8 cellular contexts compared by ENCODE assay signal in the genomic region with DNA sequence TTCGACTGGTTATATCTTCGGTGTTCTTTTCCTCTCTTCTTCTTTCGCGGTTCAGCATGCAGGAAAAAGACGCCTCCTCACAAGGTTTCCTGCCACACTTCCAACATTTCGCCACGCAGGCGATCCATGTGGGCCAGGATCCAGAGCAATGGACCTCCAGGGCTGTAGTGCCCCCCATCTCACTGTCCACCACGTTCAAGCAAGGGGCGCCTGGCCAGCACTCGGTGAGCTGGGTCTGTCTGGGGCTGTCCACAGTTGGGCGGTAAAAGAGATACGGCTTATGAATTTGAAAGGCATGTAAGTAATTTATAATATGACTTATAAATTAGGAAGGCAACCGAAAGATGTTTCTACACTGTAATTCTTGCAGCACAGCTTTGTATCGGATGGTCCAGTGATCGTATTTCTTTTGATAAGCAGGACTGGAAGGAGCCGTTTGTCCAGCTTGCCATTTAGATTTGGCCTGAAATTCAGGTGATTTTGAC.
DNase-seq lines count a peak whose midpoint lies in the region; ATAC-seq lines count a peak whose summit lies in the region.

No MANE protein-coding gene starts in this region.

- peaks cover 15% of the 10 kb centered on the region for H3K4me1 Mint-ChIP-seq in stimulated activated memory B cell treated with anti-CD40 and anti-IgM and Interleukin-4, amounts not matched to agents 10 μg/mL and 1 μg/mL and 100 μg/mL, for 72 hours

- ATAC-seq in GM18502 (IDR thresholded peaks at IDR 0.05; ENCODE audit: poor library complexity, unreplicated experiment): peak; percentile 1
- peak; percentile 2 for ATAC-seq in HG03135 (IDR thresholded peaks at IDR 0.05; ENCODE audit: unreplicated experiment)
- ATAC-seq in stimulated activated memory B cell treated with anti-CD40 and anti-IgM and Interleukin-4, amounts not matched to agents 10 μg/mL and 1 μg/mL and 100 μg/mL, for 72 hours: peak; percentile 13
- no peak for ATAC-seq in HG02973 (IDR thresholded peaks at IDR 0.05; ENCODE audit: unreplicated experiment)

- peak overlapping the region; percentile 98 for H3K4me3 Mint-ChIP-seq in stimulated activated memory B cell treated with anti-CD40 and anti-IgM and Interleukin-4, amounts not matched to agents 10 μg/mL and 1 μg/mL and 100 μg/mL, for 72 hours

- no peaks in the 10 kb centered on the region for H3K27me3 Mint-ChIP-seq in stimulated activated memory B cell treated with anti-CD40 and anti-IgM and Interleukin-4, amounts not matched to agents 10 μg/mL and 1 μg/mL and 100 μg/mL, for 72 hours

- H3K9me3 ChIP-seq in iPS-18c (ENCODE audit: control insufficient read depth, insufficient read depth, low read length): no peaks in the 10 kb centered on the region

- H3K36me3 Mint-ChIP-seq in stimulated activated memory B cell treated with anti-CD40 and anti-IgM and Interleukin-4, amounts not matched to agents 10 μg/mL and 1 μg/mL and 100 μg/mL, for 72 hours: no peaks in the 10 kb centered on the region

- peak overlapping the region; percentile 97 for H3K27ac Mint-ChIP-seq in stimulated activated memory B cell treated with anti-CD40 and anti-IgM and Interleukin-4, amounts not matched to agents 10 μg/mL and 1 μg/mL and 100 μg/mL, for 72 hours

- H3K4me3 ChIP-seq in iPS-18c (ENCODE audit: insufficient read depth, low read depth, low read length): peak overlapping the region; percentile 84

- no peaks in the 10 kb centered on the region for H3K9me3 Mint-ChIP-seq in stimulated activated memory B cell treated with anti-CD40 and anti-IgM and Interleukin-4, amounts not matched to agents 10 μg/mL and 1 μg/mL and 100 μg/mL, for 72 hours

- DNase-seq in amniotic epithelial cell (ENCODE audit: low read depth): peak; percentile 62
- no peak for DNase-seq in D341Med (ENCODE audit: low spot score)
- DNase-seq in activated CD4-positive, alpha-beta T cell treated with anti-CD3 and anti-CD28 coated beads, Interleukin-2, amount 50 U/mL, for 1 hour: no peak
